1 cellular context compared by ENCODE assay signal in genomic region chr7:46754135-46754730, GRCh38.
TF ChIP-seq lines count a peak whose summit lies in the region.

No MANE protein-coding gene starts in this region.

TF ChIP-seq in IMR-90, 13 proteins besides CTCF, POLR2A, EP300 and RAD21 (continued from another document):
- TF ChIP-seq ELK1 (IDR thresholded peaks at IDR 0.05; ENCODE audit: borderline replicate concordance, low read depth, low read length) (no peak), FOS (IDR thresholded peaks at IDR 0.05; ENCODE audit: low read depth, low read length) (no peak), BHLHE40 (IDR thresholded peaks at IDR 0.05; ENCODE audit: low read depth, low read length) (no peak), CEBPB (IDR thresholded peaks at IDR 0.05; ENCODE audit: low read depth, low read length) (no peak), MAFK (IDR thresholded peaks at IDR 0.05; ENCODE audit: low read depth, low read length) (no peak), RFX5 (IDR thresholded peaks at IDR 0.05; ENCODE audit: low read depth, low read length) (no peak), SMC3 (IDR thresholded peaks at IDR 0.05; ENCODE audit: low read depth, low read length) (no peak), RCOR1 (IDR thresholded peaks at IDR 0.05; ENCODE audit: insufficient replicate concordance, low read length) (no peak), NFE2L2 (IDR thresholded peaks at IDR 0.05; ENCODE audit: low read depth, low read length) (no peak), MAZ (IDR thresholded peaks at IDR 0.05; ENCODE audit: borderline replicate concordance, low read depth, low read length) (no peak), CHD1 (IDR thresholded peaks at IDR 0.05; ENCODE audit: low read depth, low read length) (no peak)
TF ChIP-seq in IMR-90: peak in this region for 0.
